In genomic region chr2:118019821-118020220, GRCh38 we compare ENCODE assay signal across 11 cellular contexts.
"Had no signal": no experiment of that assay in that cellular context is flagged by ENCODE, and none has a peak within 500 bp of the region (broad histone marks: within the 10 kb centered on the region; RNA-seq: fewer than 3 reads in every experiment).

No MANE protein-coding gene starts in this region.

- H3K9ac ChIP-seq: GM23248 had no signal

- H3K9me3 ChIP-seq: HAP-1 had no signal

- DNase-seq: GM23248, GOT3, H7, H9, HCEC 1CT, HFFc6 had no signal

- H3K27ac ChIP-seq: GM23248 had no signal

- H3K36me3 ChIP-seq: HAP-1 had no signal

- H2AFZ ChIP-seq: GM23248, GM23338 had no signal

- H3K4me2 ChIP-seq: GM23338 had no signal

- H3K4me3 ChIP-seq: GM23248, GM23338, HAP-1 had no signal

- FAIRE-seq: H1, H54 had no signal

- ATAC-seq: GM23338, HCT116 had no signal
